ENCODE assay signal across 23 cellular contexts in genomic region chr10:101644002-101644401, GRCh38. TPM values are rescaled to one million over a fixed set of nuclear protein-coding genes. Genes with fewer than 3 reads are reported as not detected.
DNase-seq lines count a peak whose midpoint lies in the region; ATAC-seq and TF ChIP-seq lines count a peak whose summit lies in the region.
"Had no signal": no experiment of that assay in that cellular context is flagged by ENCODE, and none has a peak within 500 bp of the region (broad histone marks: within the 10 kb centered on the region; RNA-seq: fewer than 3 reads in every experiment).

No MANE protein-coding gene starts in this region.

- H3K4me3 ChIP-seq in HUES48 (ENCODE audit: low read depth, low read length) = no peak overlapping the region
- no peak overlapping the region for H3K4me3 ChIP-seq in iPS DF 6.9 (ENCODE audit: low read length)
- no peak overlapping the region for H3K4me3 ChIP-seq in Karpas-422 (ENCODE audit: low read length)
- H3K4me3 ChIP-seq in BE2C (ENCODE audit: low read depth, low read length) = no peak overlapping the region
- H3K4me3 ChIP-seq: coronary artery, GM12878, thoracic aorta had no signal

- H4K20me1 ChIP-seq in Karpas-422 (ENCODE audit: insufficient read depth, low read depth, low read length) = no peaks in the 10 kb centered on the region

- H3K27ac ChIP-seq in HUES48 (ENCODE audit: low read depth, low read length) = peak overlapping the region; percentile 88
- H3K27ac ChIP-seq in iPS DF 6.9 (ENCODE audit: low read length) = peak overlapping the region; percentile 64
- no peak overlapping the region for H3K27ac ChIP-seq in Karpas-422 (ENCODE audit: low read length)
- H3K27ac ChIP-seq: coronary artery, neutrophil, thoracic aorta had no signal

- H3K36me3 ChIP-seq in HUES48 (ENCODE audit: control insufficient read depth, insufficient read depth, low read length) (0 out of 2 replicates have a peak, but pooled peaks cover 6% of the 10 kb centered on the region), iPS DF 6.9 (ENCODE audit: control insufficient read depth, insufficient read depth, low read length) (no peaks in the 10 kb centered on the region), Karpas-422 (ENCODE audit: insufficient read depth, low read length) (no peaks in the 10 kb centered on the region), BE2C (no peaks in the 10 kb centered on the region)
- H3K36me3 ChIP-seq: thoracic aorta had no signal

- H3K27me3 ChIP-seq in HUES48 (ENCODE audit: control insufficient read depth, insufficient read depth, low read length) (no peaks in the 10 kb centered on the region), iPS DF 6.9 (ENCODE audit: control insufficient read depth, insufficient read depth, low read length) (no peaks in the 10 kb centered on the region), Karpas-422 (ENCODE audit: low read length) (no peaks in the 10 kb centered on the region), BE2C (no peaks in the 10 kb centered on the region)
- H3K27me3 ChIP-seq: neutrophil had no signal

- peaks cover 7% of the 10 kb centered on the region for H3K36me3 Mint-ChIP-seq in T-helper 17 cell (ENCODE audit: low read depth)

- H3K9me2 ChIP-seq in Karpas-422 (replicated peaks; ENCODE audit: insufficient read depth, low read length) = no peaks in the 10 kb centered on the region

- H3K9ac ChIP-seq in HUES48 (ENCODE audit: low read depth, low read length) (peak overlapping the region; percentile 18; the same call in 1 of the 2 replicates), Karpas-422 (ENCODE audit: low read length) (no peak overlapping the region)

- no peak overlapping the region for H3K4me2 ChIP-seq in Karpas-422 (ENCODE audit: low read depth, low read length, poor library complexity, severe bottlenecking)

- WGBS in iPS DF 6.9 (ENCODE audit: insufficient coverage, insufficient read length) = no CpG with 5 or more reads among the region's 3 CpGs

- H3K4me1 ChIP-seq in HUES48 (ENCODE audit: control insufficient read depth, insufficient read depth, low read length) (peaks cover 32% of the 10 kb centered on the region), iPS DF 6.9 (ENCODE audit: control insufficient read depth, insufficient read depth, low read length) (peaks cover 15% of the 10 kb centered on the region), Karpas-422 (ENCODE audit: low read length) (no peaks in the 10 kb centered on the region), BE2C (no peaks in the 10 kb centered on the region)

- TF ChIP-seq CTCF in BE2C (IDR thresholded peaks at IDR 0.05; ENCODE audit: low read depth, low read length) = no peak

- H3K79me2 ChIP-seq in Karpas-422 (ENCODE audit: low read length) = peaks cover 3% of the 10 kb centered on the region; the same call in 1 of the 2 replicates

- no peak overlapping the region for H2AFZ ChIP-seq in Karpas-422 (ENCODE audit: low read length)

- H3K9me3 ChIP-seq in HUES48 (ENCODE audit: control insufficient read depth, insufficient read depth, low read length) (no peaks in the 10 kb centered on the region), T-helper 17 cell (ENCODE audit: control insufficient read depth, low read length, poor library complexity, severe bottlenecking) (no peaks in the 10 kb centered on the region), iPS DF 6.9 (ENCODE audit: control insufficient read depth, insufficient read depth, low read length) (no peaks in the 10 kb centered on the region), Karpas-422 (ENCODE audit: low read length) (no peaks in the 10 kb centered on the region), BE2C (no peaks in the 10 kb centered on the region)
- H3K9me3 ChIP-seq: neutrophil, thoracic aorta had no signal

- DNase-seq in T-helper 17 cell = no peak
- peak; percentile 87 for DNase-seq in iPS DF 6.9 (ENCODE audit: low read depth, low spot score)
- DNase-seq in retina = peak; percentile 36
- DNase-seq in left colon = no peak
- no peak for DNase-seq in Karpas-422
- no peak for DNase-seq in BE2C
- DNase-seq: activated CD4-positive, alpha-beta T cell treated with anti-CD3 and anti-CD28 coated beads for 1 hour; activated CD8-positive, alpha-beta memory T cell treated with anti-CD3 and anti-CD28 coated beads for 24 hours; activated naive CD4-positive, alpha-beta T cell treated with anti-CD3 and anti-CD28 coated beads for 36 hours; activated T-cell treated with anti-CD3 and anti-CD28 coated beads, Interleukin-2, amount 50 U/mL, for 4 hours; amniotic stem cell; DMS79; NCI-H1092; NCI-H774; OCI-M1; small intestine; stimulated activated CD4-positive, alpha-beta T cell treated with anti-CD3 and anti-CD28 coated beads, Interleukin-2, amount 100 ng/mL, for 24 hours; stimulated activated naive CD4-positive, alpha-beta T cell had no signal

- H3K27ac Mint-ChIP-seq in T-helper 17 cell = peak overlapping the region; percentile 32
- H3K27ac Mint-ChIP-seq: activated naive CD4-positive, alpha-beta T cell treated with anti-CD3 and anti-CD28 coated beads for 36 hours had no signal

- peaks cover 23% of the 10 kb centered on the region for H3K4me1 Mint-ChIP-seq in T-helper 17 cell

- intact Hi-C loops in left colon (cut with DNase I, micrococcal nuclease) = no loop called here

- no peak overlapping the region for H3K4me3 Mint-ChIP-seq in T-helper 17 cell
- H3K4me3 Mint-ChIP-seq: activated naive CD4-positive, alpha-beta T cell treated with anti-CD3 and anti-CD28 coated beads for 36 hours; activated T-cell treated with anti-CD3 and anti-CD28 coated beads, Interleukin-2, amount 50 U/mL, for 4 hours had no signal

- no peaks in the 10 kb centered on the region for H3K27me3 Mint-ChIP-seq in T-helper 17 cell

- ATAC-seq in T-helper 17 cell (no peak), left colon (no peak)
- ATAC-seq: activated T-cell treated with anti-CD3 and anti-CD28 coated beads, Interleukin-2, amount 50 U/mL, for 4 hours; GM12878 had no signal

RNA-seq across cellular contexts. Expression of gene FBXW4, which starts 51.0 kb away (rescaled TPM):
- total RNA-seq in T-helper 17 cell = 10 to 100 TPM; 64.5 to 74.1 TPM
- 10 to 100 TPM; 57.3 to 57.5 TPM for total RNA-seq in left colon
- 31.0 and 42.9 TPM in 2 replicates for total RNA-seq in Karpas-422 (2014; rRNA removed; shearing (Covaris generic); ENCODE audit: low replicate concordance)
- polyA plus RNA-seq in BE2C (2012; ENCODE audit: insufficient read depth, insufficient read length, low read depth) = 37.1 TPM

RNA-seq across cellular contexts. Expression of gene DPCD, which starts 55.9 kb away (rescaled TPM):
- total RNA-seq in T-helper 17 cell = 1 to 10 TPM in 1 of 2 donors, not detected in 1; 1.9 TPM
- 10 to 100 TPM in 1 of 2 donors, 1 to 10 TPM in 1; 7.3 to 12.9 TPM for total RNA-seq in left colon
- total RNA-seq in Karpas-422 (2014; rRNA removed; shearing (Covaris generic); ENCODE audit: low replicate concordance) = 12.8 and 15.7 TPM in 2 replicates
- 47.0 TPM for polyA plus RNA-seq in BE2C (2012; ENCODE audit: insufficient read depth, insufficient read length, low read depth)

RNA-seq across cellular contexts. Expression of gene POLL, which starts 55.9 kb away (rescaled TPM):
- total RNA-seq in T-helper 17 cell = 10 to 100 TPM; 25.3 to 30.9 TPM
- 10 to 100 TPM; 27.1 to 28.6 TPM for total RNA-seq in left colon
- 8.5 and 18.8 TPM in 2 replicates for total RNA-seq in Karpas-422 (2014; rRNA removed; shearing (Covaris generic); ENCODE audit: low replicate concordance)
- polyA plus RNA-seq in BE2C (2012; ENCODE audit: insufficient read depth, insufficient read length, low read depth) = 27.9 TPM

Comparison
In these comparisons a context has a peak if more than half of its experiments do, and no peak if none do; other contexts are left out.
1. DNase-seq: peak in iPS DF 6.9 (single experiment) and retina (single experiment); none in T-helper 17 cell (0 of 3), left colon (0 of 2), Karpas-422 (single experiment) and BE2C (single experiment).